In genomic region chr2:208033701-208034502, GRCh38 we compare ENCODE assay signal across 9 cellular contexts. TPM values are rescaled to one million over a fixed set of nuclear protein-coding genes. Genes with fewer than 3 reads are reported as not detected.
A peak's percentile ranks its signal among the peaks of the same experiment; 100 is the strongest.
DNase-seq lines count a peak whose midpoint lies in the region; ATAC-seq and TF ChIP-seq lines count a peak whose summit lies in the region.
"Had no signal": no experiment of that assay in that cellular context is flagged by ENCODE, and none has a peak within 500 bp of the region (broad histone marks: within the 10 kb centered on the region; RNA-seq: fewer than 3 reads in every experiment).

No MANE protein-coding gene starts in this region.

- H3K9me3 Mint-ChIP-seq in GM23338 (peaks cover 7% of the 10 kb centered on the region; the same call in 2 of the 3 replicates), WTC11 (peaks cover 13% of the 10 kb centered on the region)
- no peaks in the 10 kb centered on the region for H3K9me3 Mint-ChIP-seq in activated T-helper 1 cell treated with anti-CD3 and anti-CD28 coated beads, Interleukin-12 subunit alpha, Interleukin-12 subunit beta, Interleukin-2, Interleukin-4 antibody, amounts not matched to agents 30 ng/mL and 10 ng/mL and 1 ng/mL, durations not matched to agents 14 hours and 24 hours and 36 hours

- H3K9me3 ChIP-seq in right atrium auricular region (no peaks in the 10 kb centered on the region), stomach (no peaks in the 10 kb centered on the region)

- no peak overlapping the region for H3K4me3 ChIP-seq in right atrium auricular region
- H3K4me3 ChIP-seq in GM23338: no peak overlapping the region
- H3K4me3 ChIP-seq in Jurkat, Clone E6-1 (ENCODE audit: low read length): no peak overlapping the region
- H3K4me3 ChIP-seq in stomach: no peak overlapping the region
- H3K4me3 ChIP-seq: dorsolateral prefrontal cortex had no signal

- H3K4me2 ChIP-seq in GM23338: no peak overlapping the region

- H3K4me1 ChIP-seq in right atrium auricular region (peaks cover 0 to 9% of the 10 kb centered on the region in 2 donors), GM23338 (ENCODE audit: insufficient read depth) (no peaks in the 10 kb centered on the region), stomach (no peaks in the 10 kb centered on the region)

- 0 out of 3 replicates have a peak, but pooled peaks cover 2% of the 10 kb centered on the region for H3K36me3 Mint-ChIP-seq in GM23338 (ENCODE audit: low read depth)
- H3K36me3 Mint-ChIP-seq in WTC11: 0 out of 2 replicates have a peak, but pooled peaks cover 4% of the 10 kb centered on the region
- no peaks in the 10 kb centered on the region for H3K36me3 Mint-ChIP-seq in activated T-helper 1 cell treated with anti-CD3 and anti-CD28 coated beads, Interleukin-12 subunit alpha, Interleukin-12 subunit beta, Interleukin-2, Interleukin-4 antibody, amounts not matched to agents 30 ng/mL and 10 ng/mL and 1 ng/mL, durations not matched to agents 14 hours and 24 hours and 36 hours (ENCODE audit: low read depth)

- DNase-seq in Right ventricle myocardium superior (no peak), right atrium auricular region (ENCODE audit: low spot score) (no peak), GM23338 (ENCODE audit: low spot score) (peak; percentile 82), WTC11 (ENCODE audit: low spot score) (peak; percentile 61), glomerular visceral epithelial cell (ENCODE audit: extremely low spot score) (peak; percentile 40), stomach (peak; percentile 66)
- peak; percentile 15 for DNase-seq in Jurkat, Clone E6-1 (ENCODE audit: low read depth, low spot score)
- DNase-seq in activated T-helper 1 cell treated with anti-CD3 and anti-CD28 coated beads, Interleukin-12 subunit alpha, Interleukin-12 subunit beta, Interleukin-2, Interleukin-4 antibody, amounts not matched to agents 30 ng/mL and 10 ng/mL and 1 ng/mL, durations not matched to agents 14 hours and 24 hours and 36 hours (ENCODE audit: low spot score): no peak

- 31 to 43% (median 34%) methylated on average over 4 of the region's 4 CpGs for WGBS in stomach, 5 donors

- no peaks in the 10 kb centered on the region for H3F3A ChIP-seq in GM23338 (replicated peaks; ENCODE audit: low read depth)

- no peak overlapping the region for H2AFZ ChIP-seq in GM23338

- H3K4me1 Mint-ChIP-seq in GM23338 (no peaks in the 10 kb centered on the region), WTC11 (no peaks in the 10 kb centered on the region)
- H3K4me1 Mint-ChIP-seq in activated T-helper 1 cell treated with anti-CD3 and anti-CD28 coated beads, Interleukin-12 subunit alpha, Interleukin-12 subunit beta, Interleukin-2, Interleukin-4 antibody, amounts not matched to agents 30 ng/mL and 10 ng/mL and 1 ng/mL, durations not matched to agents 14 hours and 24 hours and 36 hours (ENCODE audit: low read depth): no peaks in the 10 kb centered on the region

- H3K27ac Mint-ChIP-seq in GM23338 (no peak overlapping the region), WTC11 (peak overlapping the region; percentile 8; the same call in 1 of the 2 replicates)
- no peak overlapping the region for H3K27ac Mint-ChIP-seq in activated T-helper 1 cell treated with anti-CD3 and anti-CD28 coated beads, Interleukin-12 subunit alpha, Interleukin-12 subunit beta, Interleukin-2, Interleukin-4 antibody, amounts not matched to agents 30 ng/mL and 10 ng/mL and 1 ng/mL, durations not matched to agents 14 hours and 24 hours and 36 hours

- no peak for TF ChIP-seq EP300 in stomach (IDR thresholded peaks at IDR 0.05)

- ATAC-seq in Right ventricle myocardium superior (ENCODE audit: poor library complexity) (peak; percentile 79), GM23338 (peak; percentile 91), WTC11 (peak; percentile 96)

- H3K27ac ChIP-seq in right atrium auricular region: no peak overlapping the region
- no peak overlapping the region for H3K27ac ChIP-seq in GM23338 (ENCODE audit: low read depth)
- no peak overlapping the region for H3K27ac ChIP-seq in stomach
- H3K27ac ChIP-seq: dorsolateral prefrontal cortex had no signal

- TF ChIP-seq CTCF in right atrium auricular region (IDR thresholded peaks at IDR 0.05) (peak in 1 of 2 donors; percentile 47), GM23338 (conservative IDR thresholded peaks at IDR 0.05; ENCODE audit: low read depth in 2 of 2) (peak; percentile 75 to 91), WTC11 (IDR thresholded peaks at IDR 0.05) (no peak; the same call in 1 of the 2 replicates), stomach (IDR thresholded peaks at IDR 0.05) (peak in 5 of 7 experiments; percentile 25 to 64 (median 46))

- no peaks in the 10 kb centered on the region for H3K27me3 ChIP-seq in right atrium auricular region
- H3K27me3 ChIP-seq in GM23338 (ENCODE audit: insufficient read depth): no peaks in the 10 kb centered on the region
- no peaks in the 10 kb centered on the region for H3K27me3 ChIP-seq in stomach
- H3K27me3 ChIP-seq: dorsolateral prefrontal cortex had no signal

- TF ChIP-seq POLR2A in stomach (IDR thresholded peaks at IDR 0.05): no peak

- POLR2A ChIA-PET in WTC11 (lab: Charles Lee): no interaction called here

- CTCF ChIA-PET in WTC11 (lab: Charles Lee): interaction anchor here (0.5 to 2.3 kb wide), 12 partner anchors 8 to 408 kb away, joined by 3 to 16 read pairs (median 4); partner anchors contain the start of genes FZD5, METTL21A and PLEKHM3

- H4K20me1 ChIP-seq in GM23338 (replicated peaks; ENCODE audit: insufficient read depth): no peaks in the 10 kb centered on the region

- H3K36me3 ChIP-seq in right atrium auricular region (no peaks in the 10 kb centered on the region), GM23338 (ENCODE audit: insufficient read depth) (no peaks in the 10 kb centered on the region), stomach (no peaks in the 10 kb centered on the region)

- intact Hi-C loops in Right ventricle myocardium superior (cut with DNase I) (loop anchor here (5.0 kb wide), 2 partner anchors 267 to 287 kb away; partner anchors contain the start of gene FZD5), stomach (cut with DNase I; ENCODE audit: low total_unique reads) (loop anchor here (10.0 kb wide), 1 partner anchor 289 kb away; no protein-coding TSS in a partner anchor)
- intact Hi-C loops in activated T-helper 1 cell treated with anti-CD3 and anti-CD28 coated beads, Interleukin-12 subunit alpha, Interleukin-12 subunit beta, Interleukin-2, Interleukin-4 antibody, amounts not matched to agents 30 ng/mL and 10 ng/mL and 1 ng/mL, durations not matched to agents 14 hours and 24 hours and 36 hours (cut with micrococcal nuclease): no loop called here

- no peaks in the 10 kb centered on the region for H3K79me2 ChIP-seq in GM23338 (replicated peaks; ENCODE audit: insufficient read depth)

- H3K4me3 Mint-ChIP-seq in GM23338 (no peak overlapping the region), WTC11 (no peak overlapping the region)
- H3K4me3 Mint-ChIP-seq in activated T-helper 1 cell treated with anti-CD3 and anti-CD28 coated beads, Interleukin-12 subunit alpha, Interleukin-12 subunit beta, Interleukin-2, Interleukin-4 antibody, amounts not matched to agents 30 ng/mL and 10 ng/mL and 1 ng/mL, durations not matched to agents 14 hours and 24 hours and 36 hours: no peak overlapping the region

- H3K9me2 ChIP-seq in GM23338 (ENCODE audit: insufficient read depth): no peaks in the 10 kb centered on the region

- H3K27me3 Mint-ChIP-seq in GM23338 (ENCODE audit: insufficient read depth, low read depth, poor library complexity): peaks cover 6% of the 10 kb centered on the region
- no peaks in the 10 kb centered on the region for H3K27me3 Mint-ChIP-seq in WTC11 (ENCODE audit: low read depth)
- peaks cover 2% of the 10 kb centered on the region for H3K27me3 Mint-ChIP-seq in activated T-helper 1 cell treated with anti-CD3 and anti-CD28 coated beads, Interleukin-12 subunit alpha, Interleukin-12 subunit beta, Interleukin-2, Interleukin-4 antibody, amounts not matched to agents 30 ng/mL and 10 ng/mL and 1 ng/mL, durations not matched to agents 14 hours and 24 hours and 36 hours (ENCODE audit: insufficient read depth)

TF ChIP-seq in GM23338, 12 proteins besides CTCF, POLR2A, EP300 and RAD21:
- TF ChIP-seq STAT1 (IDR thresholded peaks at IDR 0.05; ENCODE audit: unreplicated experiment) (no peak), POLR2AphosphoS5 (IDR thresholded peaks at IDR 0.05; ENCODE audit: low read depth) (no peak), ETS1 (IDR thresholded peaks at IDR 0.05) (no peak)

TF ChIP-seq in WTC11, 78 proteins besides CTCF, POLR2A, EP300 and RAD21 (continues in another document):
- TF ChIP-seq GTF2I (CRISPR knock-in tag; conservative IDR thresholded peaks at IDR 0.05): no peak
- TF ChIP-seq CDX4 (CRISPR knock-in tag; IDR thresholded peaks at IDR 0.05; ENCODE audit: borderline replicate concordance): no peak
- TF ChIP-seq MXD4 (CRISPR knock-in tag; IDR thresholded peaks at IDR 0.05; ENCODE audit: borderline replicate concordance): no peak
- TF ChIP-seq OVOL2 (CRISPR knock-in tag; IDR thresholded peaks at IDR 0.05; ENCODE audit: borderline replicate concordance): no peak
- TF ChIP-seq CREB1 (CRISPR knock-in tag; IDR thresholded peaks at IDR 0.05): no peak

RNA-seq across cellular contexts. Expression of gene PLEKHM3, which starts 8.6 kb away (rescaled TPM):
- total RNA-seq in Right ventricle myocardium superior: 12.5 TPM
- total RNA-seq in right atrium auricular region: 10 to 100 TPM; 14.9 to 20.0 TPM
- 5.6 and 8.8 TPM in 2 replicates for total RNA-seq in GM23338 (2014; rRNA removed; shearing (Covaris generic))
- polyA plus RNA-seq in GM23338 (2016; fragmentation: Nextera tagmentation; extraction: Ambion mirVana): 3.5 and 3.9 TPM in 2 replicates
- 2.5 TPM for polyA plus RNA-seq in Jurkat, Clone E6-1 (2012; ENCODE audit: insufficient read depth, insufficient read length)
- total RNA-seq in WTC11 (2021): 4.3 to 5.8 TPM (median 4.5 TPM) in 3 replicates
- total RNA-seq in stomach: 10 to 100 TPM in 3 of 5 donors, 1 to 10 TPM in 2; 4.9 to 35.1 (median 11.3) TPM
- 1 to 10 TPM; 2.1 to 3.5 (median 2.7) TPM for polyA plus RNA-seq in stomach
- 6.4 and 7.3 TPM in 2 replicates for total RNA-seq in activated T-helper 1 cell treated with anti-CD3 and anti-CD28 coated beads, Interleukin-12 subunit alpha, Interleukin-12 subunit beta, Interleukin-2, Interleukin-4 antibody, amounts not matched to agents 30 ng/mL and 10 ng/mL and 1 ng/mL, durations not matched to agents 14 hours and 24 hours and 36 hours

Comparison
In these comparisons a context has a peak if more than half of its experiments do, and no peak if none do; other contexts are left out.
1. DNase-seq: peak in GM23338 (single experiment), Jurkat, Clone E6-1 (single experiment), WTC11 (single experiment), glomerular visceral epithelial cell (single experiment) and stomach (single experiment); none in Right ventricle myocardium superior (single experiment), right atrium auricular region (single experiment) and activated T-helper 1 cell treated with anti-CD3 and anti-CD28 coated beads, Interleukin-12 subunit alpha, Interleukin-12 subunit beta, Interleukin-2, Interleukin-4 antibody, amounts not matched to agents 30 ng/mL and 10 ng/mL and 1 ng/mL, durations not matched to agents 14 hours and 24 hours and 36 hours (single experiment).
2. Peak in every context shown above with its lines, with median percentiles within 50 percentile points of each other: ATAC-seq.